Comparison of ENCODE assay signal across 22 cellular contexts in the genomic region with DNA sequence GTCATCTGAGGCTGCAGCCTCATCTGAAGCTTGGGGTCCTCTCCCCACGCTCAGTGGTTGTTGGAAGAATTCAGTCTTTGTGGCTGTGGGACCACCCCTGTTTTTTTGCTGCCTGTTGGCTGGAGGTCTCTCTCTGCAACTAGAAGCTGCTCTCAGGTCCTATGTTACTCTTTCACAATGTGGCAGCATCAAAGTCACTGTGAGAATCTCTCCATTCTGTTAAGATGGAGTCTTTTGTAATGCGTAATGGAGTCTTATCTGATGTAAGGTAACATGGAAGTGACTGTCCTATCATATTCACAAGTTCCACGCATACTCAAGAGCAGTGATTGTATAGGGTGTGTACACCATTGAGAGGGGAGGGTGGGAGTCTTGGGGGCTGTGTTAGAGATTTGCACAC. TPM values are rescaled to one million over a fixed set of nuclear protein-coding genes. Genes with fewer than 3 reads are reported as not detected.
"Had no signal": no experiment of that assay in that cellular context is flagged by ENCODE, and none has a peak within 500 bp of the region (broad histone marks: within the 10 kb centered on the region; RNA-seq: fewer than 3 reads in every experiment).

No MANE protein-coding gene starts in this region.

- H3K4me1 ChIP-seq: adrenal gland, breast epithelium had no signal

- H3K27ac ChIP-seq: adrenal gland, breast epithelium, SK-N-MC had no signal

- H3K4me3 ChIP-seq: adrenal gland, breast epithelium, SK-N-MC had no signal

- H3K36me3 ChIP-seq: adrenal gland, breast epithelium had no signal

- H3K36me3 Mint-ChIP-seq: activated naive CD8-positive, alpha-beta T cell treated with anti-CD3 and anti-CD28 coated beads, Interleukin-2, amount 10 ng/mL, durations not matched to agents 7 days and 5 days; T-cell had no signal

- H3K9me3 ChIP-seq: adrenal gland, breast epithelium had no signal

- DNase-seq: activated CD4-positive, alpha-beta T cell treated with anti-CD3 and anti-CD28 coated beads for 36 hours; activated CD8-positive, alpha-beta memory T cell treated with anti-CD3 and anti-CD28 coated beads, Interleukin-2, amount 50 U/mL, for 48 hours; activated CD8-positive, alpha-beta T cell treated with anti-CD3 and anti-CD28 coated beads, Interleukin-2, amount 10 ng/mL, durations not matched to agents 7 days and 5 days; activated naive CD4-positive, alpha-beta T cell treated with anti-CD3 and anti-CD28 coated beads, Interleukin-2, amount 50 U/mL, for 16 hours; activated naive CD8-positive, alpha-beta T cell treated with anti-CD3 and anti-CD28 coated beads, Interleukin-2, amount 10 ng/mL, durations not matched to agents 7 days and 5 days; activated T-cell treated with anti-CD3 and anti-CD28 coated beads, Interleukin-2, amount 50 U/mL, for 1 hour; adrenal gland; aorta; caudate nucleus; NCI-H1105 treated with DMSO at 0.1 percent for 48 hours; NCI-H1436 treated with DMSO at 0.1 percent for 48 hours; NCI-H187; NCI-H2081; NCI-H510A treated with DMSO at 0.1 percent for 48 hours; RPMI8226; T-cell; T-helper 2 cell; T1000 had no signal

- H3K27me3 Mint-ChIP-seq: activated CD4-positive, alpha-beta T cell treated with anti-CD3 and anti-CD28 coated beads for 36 hours; activated naive CD8-positive, alpha-beta T cell treated with anti-CD3 and anti-CD28 coated beads, Interleukin-2, amount 10 ng/mL, durations not matched to agents 7 days and 5 days; T-cell had no signal

- H3K9me3 Mint-ChIP-seq: activated naive CD8-positive, alpha-beta T cell treated with anti-CD3 and anti-CD28 coated beads, Interleukin-2, amount 10 ng/mL, durations not matched to agents 7 days and 5 days; T-cell had no signal

- H3K27ac Mint-ChIP-seq: activated CD4-positive, alpha-beta T cell treated with anti-CD3 and anti-CD28 coated beads for 36 hours; activated CD8-positive, alpha-beta T cell treated with anti-CD3 and anti-CD28 coated beads, Interleukin-2, amount 10 ng/mL, durations not matched to agents 7 days and 5 days; activated naive CD8-positive, alpha-beta T cell treated with anti-CD3 and anti-CD28 coated beads, Interleukin-2, amount 10 ng/mL, durations not matched to agents 7 days and 5 days; T-cell had no signal

- H3K27me3 ChIP-seq: adrenal gland, breast epithelium had no signal

- H3K4me3 Mint-ChIP-seq: activated CD4-positive, alpha-beta T cell treated with anti-CD3 and anti-CD28 coated beads for 36 hours; activated CD8-positive, alpha-beta T cell treated with anti-CD3 and anti-CD28 coated beads, Interleukin-2, amount 10 ng/mL, durations not matched to agents 7 days and 5 days; activated naive CD8-positive, alpha-beta T cell treated with anti-CD3 and anti-CD28 coated beads, Interleukin-2, amount 10 ng/mL, durations not matched to agents 7 days and 5 days; T-cell had no signal

- ATAC-seq: activated CD4-positive, alpha-beta T cell treated with anti-CD3 and anti-CD28 coated beads for 36 hours; activated CD8-positive, alpha-beta T cell treated with anti-CD3 and anti-CD28 coated beads, Interleukin-2, amount 10 ng/mL, durations not matched to agents 7 days and 5 days; Panc1; Right ventricle myocardium inferior; T-cell had no signal

- H3K4me1 Mint-ChIP-seq: activated CD4-positive, alpha-beta T cell treated with anti-CD3 and anti-CD28 coated beads for 36 hours; T-cell had no signal

RNA-seq across cellular contexts. Expression of a gene that starts 26.3 kb away (rescaled TPM):
- total RNA-seq: activated CD4-positive, alpha-beta T cell treated with anti-CD3 and anti-CD28 coated beads for 36 hours; activated CD8-positive, alpha-beta T cell treated with anti-CD3 and anti-CD28 coated beads, Interleukin-2, amount 10 ng/mL, durations not matched to agents 7 days and 5 days; activated naive CD8-positive, alpha-beta T cell treated with anti-CD3 and anti-CD28 coated beads, Interleukin-2, amount 10 ng/mL, durations not matched to agents 7 days and 5 days; aorta; Right ventricle myocardium inferior had no signal
